ENCODE assay signal across 8 cellular contexts in the genomic region with DNA sequence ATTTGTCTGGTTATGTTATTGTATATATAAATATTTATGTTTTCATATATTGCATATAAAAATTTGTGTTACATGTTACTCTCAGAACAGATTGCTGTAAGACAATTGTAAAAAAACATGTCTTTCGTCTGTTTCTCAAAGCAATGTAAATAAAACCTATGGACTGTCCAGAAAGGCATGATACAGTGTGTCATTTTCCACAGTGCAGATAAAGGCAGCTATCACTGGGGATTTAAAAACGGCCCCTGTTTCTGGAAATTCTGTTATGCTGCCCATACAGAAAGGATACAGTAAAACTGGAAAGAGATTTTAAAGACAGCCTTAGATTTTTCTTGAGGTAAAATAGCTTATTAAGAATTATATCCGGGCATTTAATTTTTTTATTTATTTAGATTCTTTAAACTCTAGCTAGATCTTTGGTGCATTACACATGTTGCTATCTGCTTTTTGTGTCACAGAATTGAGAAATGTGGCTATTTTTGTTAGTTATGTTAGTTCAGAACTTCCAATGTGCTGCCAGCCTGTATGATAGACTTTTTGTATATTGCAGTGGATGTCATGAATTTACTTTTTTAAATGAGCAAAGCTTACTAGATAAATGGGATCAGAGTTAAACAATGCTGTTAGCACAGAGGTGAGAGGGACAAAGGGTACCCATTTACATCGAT. TPM values are rescaled to one million over a fixed set of nuclear protein-coding genes. Genes with fewer than 3 reads are reported as not detected.
DNase-seq lines count a peak whose midpoint lies in the region; ATAC-seq, FAIRE-seq and TF ChIP-seq lines count a peak whose summit lies in the region.

No MANE protein-coding gene starts in this region.

- H3K27ac ChIP-seq in brain microvascular endothelial cell = peak overlapping the region; percentile 84
- peak overlapping the region in 1 of 2 donors; percentile 99 for H3K27ac ChIP-seq in liver (ENCODE audit: low read depth in 1 of 2, low read length in 2 of 2)
- peak overlapping the region; percentile 94 to 100 for H3K27ac ChIP-seq in tibial artery

- in situ Hi-C loops in brain microvascular endothelial cell (cut with HindIII; ENCODE audit: low pct_ligation_motif_present, low sequenced_read_pairs) = no loop called here

- H3K9me3 ChIP-seq in liver (ENCODE audit: control insufficient read depth in 4 of 4, low read length in 3 of 4) (no peaks in the 10 kb centered on the region), tibial artery (no peaks in the 10 kb centered on the region)

- peaks cover 0 to 24% (median 16%) of the 10 kb centered on the region in 4 donors for H3K4me1 ChIP-seq in liver (ENCODE audit: control insufficient read depth in 4 of 4, insufficient read depth in 4 of 4, low read length in 3 of 4)
- peaks cover 0 to 40% (median 19%) of the 10 kb centered on the region in 4 donors for H3K4me1 ChIP-seq in tibial artery

- intact Hi-C loops in tibial artery (cut with DNase I; ENCODE audit: low total_unique reads) = no loop called here

- TF ChIP-seq POLR2A in GM12891 (IDR thresholded peaks at IDR 0.05; ENCODE audit: low read depth, low read length) = no peak

- peak overlapping the region; percentile 79 for H3K4me3 ChIP-seq in brain microvascular endothelial cell (ENCODE audit: low read depth, low read length)
- peak overlapping the region; percentile 60 to 99 (median 85) for H3K4me3 ChIP-seq in liver (ENCODE audit: low read depth in 1 of 3, low read length in 3 of 3)
- peak overlapping the region; percentile 73 to 95 for H3K4me3 ChIP-seq in tibial artery

- ATAC-seq in omental fat pad (ENCODE audit: low FRiP score) = no peak
- ATAC-seq in activated CD4-positive, CD25-positive, alpha-beta regulatory T cell treated with anti-CD3 and anti-CD28 coated beads, Interleukin-2, amount 50 U/mL, for 24 hours = no peak

- FAIRE-seq in GM12891 (lab: Jason Lieb, UNC) = peak; percentile 38

- 2% methylated on average over 4 of the region's 4 CpGs for WGBS in liver

- H3K36me3 ChIP-seq in brain microvascular endothelial cell (replicated peaks) (peaks cover 2% of the 10 kb centered on the region), liver (ENCODE audit: control insufficient read depth in 4 of 4, insufficient read depth in 3 of 4, low read depth in 1 of 4, low read length in 3 of 4) (no peaks in the 10 kb centered on the region), tibial artery (peaks cover 0 to 9% (median 8%) of the 10 kb centered on the region in 3 donors)

- H3K27me3 ChIP-seq in brain microvascular endothelial cell (replicated peaks) = no peaks in the 10 kb centered on the region
- no peaks in the 10 kb centered on the region for H3K27me3 ChIP-seq in liver (ENCODE audit: control insufficient read depth in 4 of 4, insufficient read depth in 4 of 4, low read length in 3 of 4)
- no peaks in the 10 kb centered on the region for H3K27me3 ChIP-seq in tibial artery

- DNase-seq in GM12891 (ENCODE audit: insufficient read length, low spot score) = no peak
- DNase-seq in NCI-H345 (lab: John Stamatoyannopoulos, UW) = peak; percentile 9
- no peak for DNase-seq in brain microvascular endothelial cell
- no peak for DNase-seq in tibial artery
- DNase-seq in omental fat pad (ENCODE audit: low spot score) = no peak
- no peak for DNase-seq in DMS153 (lab: John Stamatoyannopoulos, UW)

- H3K9ac ChIP-seq in liver (ENCODE audit: low read depth in 1 of 2, low read length in 2 of 2) = peak overlapping the region; percentile 55 to 99

- TF ChIP-seq RAD21 in liver (IDR thresholded peaks at IDR 0.05) = no peak

- no peak for TF ChIP-seq CTCF in brain microvascular endothelial cell (IDR thresholded peaks at IDR 0.05; ENCODE audit: low read depth, low read length, missing control alignments)
- TF ChIP-seq CTCF in liver (IDR thresholded peaks at IDR 0.05; ENCODE audit: low read depth, low read length, missing input control) = no peak
- no peak for TF ChIP-seq CTCF in tibial artery (IDR thresholded peaks at IDR 0.05)
- no peak for TF ChIP-seq CTCF in omental fat pad (IDR thresholded peaks at IDR 0.05)

TF ChIP-seq in GM12891, 5 proteins besides CTCF, POLR2A, EP300 and RAD21:
- TF ChIP-seq POU2F2 (IDR thresholded peaks at IDR 0.05; ENCODE audit: low read depth, low read length) = no peak
- TF ChIP-seq TAF1 (IDR thresholded peaks at IDR 0.05; ENCODE audit: low read depth, low read length) = no peak
- TF ChIP-seq PAX5 (IDR thresholded peaks at IDR 0.05; ENCODE audit: insufficient read depth, low read length, severe bottlenecking) = no peak
- TF ChIP-seq POLR2AphosphoS5 (IDR thresholded peaks at IDR 0.05; ENCODE audit: low read depth, low read length) = no peak
- TF ChIP-seq SPI1 (IDR thresholded peaks at IDR 0.05; ENCODE audit: low read depth, low read length) = no peak

TF ChIP-seq in liver, 16 proteins besides CTCF, POLR2A, EP300 and RAD21:
- TF ChIP-seq JUND (IDR thresholded peaks at IDR 0.05) = no peak
- no peak for TF ChIP-seq YY1 (IDR thresholded peaks at IDR 0.05)
- no peak for TF ChIP-seq REST (IDR thresholded peaks at IDR 0.05)
- no peak for TF ChIP-seq RXRA (IDR thresholded peaks at IDR 0.05)
- TF ChIP-seq TAF1 (conservative IDR thresholded peaks at IDR 0.05) = no peak

RNA-seq across cellular contexts. Expression of gene INO80D, which starts 0.8 kb away (rescaled TPM):
- 1.1 TPM for polyA plus RNA-seq in GM12891 (2012; ENCODE audit: low read depth, missing spikeins)
- total RNA-seq in liver (10 to 100 TPM in 1 of 2 donors, 1 to 10 TPM in 1; 8.1 to 10.3 TPM), omental fat pad (10 to 100 TPM; 15.3 to 22.0 (median 18.5) TPM)
- polyA plus RNA-seq in liver = 1 to 10 TPM in 1 of 2 donors, under 1 TPM in 1; 0.76 to 2.6 TPM
